12 cellular contexts compared by ENCODE assay signal in the genomic region with DNA sequence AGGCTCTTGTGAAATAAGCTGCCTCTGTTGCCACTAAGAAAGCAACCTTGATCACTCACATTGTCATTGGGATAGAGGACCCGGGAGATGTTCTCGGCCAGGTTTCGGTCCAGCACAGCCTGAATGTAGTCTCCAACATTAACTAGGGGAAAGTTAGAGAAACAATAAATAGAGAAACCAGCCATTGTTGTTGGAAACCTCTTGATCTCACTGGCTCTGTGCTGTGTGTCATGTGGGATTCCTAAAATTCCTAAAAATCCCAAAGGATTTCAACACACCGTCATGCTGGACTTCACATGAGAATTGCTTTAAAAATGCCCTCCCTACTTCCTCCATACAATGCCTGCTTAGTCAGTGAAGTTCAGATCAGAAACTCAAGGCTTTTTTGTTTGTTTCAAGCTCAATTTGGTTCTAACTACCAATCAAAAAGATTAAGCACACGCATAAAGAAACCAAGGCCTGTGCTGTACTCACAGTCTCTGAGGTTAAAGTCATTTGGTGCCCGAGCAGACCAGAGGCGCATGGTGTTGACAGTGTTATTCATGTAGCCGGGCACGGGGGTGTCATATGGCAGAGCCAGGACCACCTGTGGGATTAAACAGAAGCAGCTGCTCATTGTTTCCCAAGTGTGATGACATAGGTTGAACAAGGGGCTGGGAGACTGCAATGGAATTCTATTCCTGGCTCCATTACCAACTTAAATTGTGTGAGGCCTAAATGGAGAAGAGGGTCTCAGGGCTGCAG. TPM values are rescaled to one million over a fixed set of nuclear protein-coding genes. Genes with fewer than 3 reads are reported as not detected.
DNase-seq lines count a peak whose midpoint lies in the region; TF ChIP-seq lines count a peak whose summit lies in the region.
"Had no signal": no experiment of that assay in that cellular context is flagged by ENCODE, and none has a peak within 500 bp of the region (broad histone marks: within the 10 kb centered on the region; RNA-seq: fewer than 3 reads in every experiment).

No MANE protein-coding gene starts in this region.

- no peak overlapping the region for H3K4ac ChIP-seq in H9 (ENCODE audit: low read depth, low read length)

- TF ChIP-seq CTCF in H9 (conservative IDR thresholded peaks at IDR 0.05) (no peak), fibroblast of pulmonary artery (IDR thresholded peaks at IDR 0.05; ENCODE audit: low read length, missing control alignments) (no peak)

- no peaks in the 10 kb centered on the region for H3K79me1 ChIP-seq in H9 (ENCODE audit: insufficient read depth, low read depth, low read length, poor library complexity, severe bottlenecking)

- H3K9me3 Mint-ChIP-seq in H9: no peaks in the 10 kb centered on the region
- H3K9me3 Mint-ChIP-seq: activated naive CD4-positive, alpha-beta T cell treated with anti-CD3 and anti-CD28 coated beads, Interleukin-2, amount 50 U/mL, for 24 hours; stimulated activated naive CD8-positive, alpha-beta T cell treated with anti-CD3 and anti-CD28 coated beads, Interleukin-15, Interleukin-2, amounts not matched to agents 100 ng/mL and 50 ng/mL, for 24 hours had no signal

- H3K4me3 ChIP-seq in fibroblast of pulmonary artery (replicated peaks; ENCODE audit: low read depth, low read length): no peak overlapping the region
- H3K4me3 ChIP-seq in skeletal muscle cell (ENCODE audit: low read depth, low read length): no peak overlapping the region

- peaks cover 7 to 43% (median 13%) of the 10 kb centered on the region in 3 experiments; a peak in 5 of 7 replicates for H3K36me3 Mint-ChIP-seq in H9 (ENCODE audit: insufficient read depth in 1 of 3, low read depth in 3 of 3)
- H3K36me3 Mint-ChIP-seq: activated naive CD4-positive, alpha-beta T cell treated with anti-CD3 and anti-CD28 coated beads, Interleukin-2, amount 50 U/mL, for 24 hours had no signal

- no peak overlapping the region for H4K91ac ChIP-seq in H9 (ENCODE audit: insufficient read length, low read depth, low read length)

- H3K18ac ChIP-seq in H9 (ENCODE audit: insufficient read length, low read depth, low read length): no peak overlapping the region

- no CpG with 5 or more reads among the region's 9 CpGs for WGBS in H9 (ENCODE audit: extremely low coverage, insufficient read length, low lambda C conversion rate)

- H3K4me1 ChIP-seq in H9 (ENCODE audit: insufficient read depth, low read length): no peaks in the 10 kb centered on the region

- H3K9me3 ChIP-seq in H9 (ENCODE audit: control insufficient read depth, low read depth, low read length): no peaks in the 10 kb centered on the region

- no peak overlapping the region for H2AK5ac ChIP-seq in H9 (ENCODE audit: insufficient read length, low read length)

- no peak overlapping the region for H2AFZ ChIP-seq in H9 (ENCODE audit: low read length)

- no peak overlapping the region for H4K8ac ChIP-seq in H9 (replicated peaks; ENCODE audit: insufficient read length, low read depth, low read length)

- no peak for DNase-seq in H9
- peak; percentile 37 to 58 for DNase-seq in SHP77 (lab: John Stamatoyannopoulos, UW)
- peak; percentile 94 for DNase-seq in fibroblast of pulmonary artery (ENCODE audit: low read depth)
- peak; percentile 76 for DNase-seq in skeletal muscle cell (ENCODE audit: low read depth)
- DNase-seq in GDM1 (lab: John Stamatoyannopoulos, UW): no peak
- DNase-seq in DMS153 treated with DMSO at 0.1 percent for 48 hours (lab: John Stamatoyannopoulos, UW; ENCODE audit: unreplicated experiment): no peak
- DNase-seq in NCI-H1092 treated with DMSO at 0.1 percent for 48 hours (lab: John Stamatoyannopoulos, UW): no peak
- DNase-seq: hypothalamus, NCI-H345 had no signal

- H2BK20ac ChIP-seq in H9 (ENCODE audit: low read depth, low read length, poor library complexity, severe bottlenecking): no peak overlapping the region

- no peaks in the 10 kb centered on the region for H4K20me1 ChIP-seq in H9 (ENCODE audit: control insufficient read depth, insufficient read depth, insufficient read length)

- H4K5ac ChIP-seq in H9 (ENCODE audit: insufficient read length, low read depth, low read length): no peak overlapping the region

- H3K4me1 Mint-ChIP-seq in H9: peaks cover 12 to 13% of the 10 kb centered on the region in 2 experiments
- H3K4me1 Mint-ChIP-seq: activated naive CD4-positive, alpha-beta T cell treated with anti-CD3 and anti-CD28 coated beads, Interleukin-2, amount 50 U/mL, for 24 hours had no signal

- H3K4me3 Mint-ChIP-seq in H9: no peak overlapping the region
- H3K4me3 Mint-ChIP-seq: activated naive CD4-positive, alpha-beta T cell treated with anti-CD3 and anti-CD28 coated beads, Interleukin-2, amount 50 U/mL, for 24 hours; stimulated activated naive CD8-positive, alpha-beta T cell treated with anti-CD3 and anti-CD28 coated beads, Interleukin-15, Interleukin-2, amounts not matched to agents 100 ng/mL and 50 ng/mL, for 24 hours had no signal

- no peak overlapping the region for H2BK5ac ChIP-seq in H9 (ENCODE audit: insufficient read length, low read length)

- H3K79me2 ChIP-seq in H9 (ENCODE audit: insufficient read depth, low read length): no peaks in the 10 kb centered on the region

- peak overlapping the region; percentile 9 to 91 (median 13); a peak in 3 of 7 replicates for H3K27ac Mint-ChIP-seq in H9
- H3K27ac Mint-ChIP-seq: activated naive CD4-positive, alpha-beta T cell treated with anti-CD3 and anti-CD28 coated beads, Interleukin-2, amount 50 U/mL, for 24 hours; stimulated activated naive CD8-positive, alpha-beta T cell treated with anti-CD3 and anti-CD28 coated beads, Interleukin-15, Interleukin-2, amounts not matched to agents 100 ng/mL and 50 ng/mL, for 24 hours had no signal

- no peak overlapping the region for H3K23ac ChIP-seq in H9 (ENCODE audit: insufficient read length, low read depth, low read length)

- H3K27me3 Mint-ChIP-seq in H9 (ENCODE audit: low read depth): no peaks in the 10 kb centered on the region

- no peak overlapping the region for H2BK120ac ChIP-seq in H9 (ENCODE audit: low read depth, low read length, poor library complexity, severe bottlenecking)

- H3K23me2 ChIP-seq in H9 (ENCODE audit: insufficient read length, low read depth, low read length, poor library complexity, severe bottlenecking): no peaks in the 10 kb centered on the region

- no peak overlapping the region for H3K9ac ChIP-seq in H9 (ENCODE audit: extremely low read depth, insufficient read length, low read length)

- H3K27me3 ChIP-seq in H9 (ENCODE audit: insufficient read depth, low read length): no peaks in the 10 kb centered on the region

- H2BK15ac ChIP-seq in H9 (ENCODE audit: low read depth, low read length): no peak overlapping the region

- no peak overlapping the region for H3K14ac ChIP-seq in H9 (ENCODE audit: insufficient read depth, low read length)

- H3K27ac ChIP-seq in H9 (ENCODE audit: insufficient read length, low read depth, low read length): no peak overlapping the region
- H3K27ac ChIP-seq: VCaP had no signal

- H2BK12ac ChIP-seq in H9 (ENCODE audit: insufficient read length, low read depth, low read length): no peak overlapping the region

- no peak overlapping the region for H3K4me2 ChIP-seq in H9 (ENCODE audit: insufficient read depth, insufficient read length, low read length)

- no peak overlapping the region for H3K56ac ChIP-seq in H9 (ENCODE audit: insufficient read length, low read depth, low read length)

- H3T11ph ChIP-seq in H9 (ENCODE audit: low read length): no peak overlapping the region

RNA-seq across cellular contexts. Expression of gene PYGL, which starts 23.6 kb away (rescaled TPM):
- 53.8 and 55.1 TPM in 2 replicates for total RNA-seq in H9 (2021)

RNA-seq across cellular contexts. Expression of gene ABHD12B, which starts 48.8 kb away (rescaled TPM):
- 42.4 and 51.0 TPM in 2 replicates for total RNA-seq in H9 (2021)

Comparison
In these comparisons a context has a peak if more than half of its experiments do, and no peak if none do; other contexts are left out.
1. DNase-seq: peak in SHP77 (2 of 2), fibroblast of pulmonary artery (single experiment) and skeletal muscle cell (single experiment); none in H9 (single experiment), GDM1 (single experiment), DMS153 treated with DMSO at 0.1 percent for 48 hours (single experiment) and NCI-H1092 treated with DMSO at 0.1 percent for 48 hours (single experiment).